In genomic region chr7:128030263-128030998, GRCh38 we compare ENCODE assay signal across 10 cellular contexts. TPM values are rescaled to one million over a fixed set of nuclear protein-coding genes. Genes with fewer than 3 reads are reported as not detected.
DNase-seq lines count a peak whose midpoint lies in the region; ATAC-seq and TF ChIP-seq lines count a peak whose summit lies in the region.
"Had no signal": no experiment of that assay in that cellular context is flagged by ENCODE, and none has a peak within 500 bp of the region (broad histone marks: within the 10 kb centered on the region; RNA-seq: fewer than 3 reads in every experiment).

No MANE protein-coding gene starts in this region.

- intact Hi-C loops in gastrocnemius medialis (cut with DNase I; ENCODE audit: low total_unique reads) = loop anchor here (5.0 to 10.0 kb wide), 3 partner anchors 174 to 443 kb away; partner anchors contain the start of genes ARF5 and GCC1

- DNase-seq in activated CD8-positive, alpha-beta T cell treated with anti-CD3 and anti-CD28 coated beads, Interleukin-2, amount 10 ng/mL, durations not matched to agents 7 days and 5 days = no peak
- no peak for DNase-seq in gastrocnemius medialis
- DNase-seq in COR-L47 (lab: John Stamatoyannopoulos, UW) = no peak
- no peak for DNase-seq in GM13977 (ENCODE audit: low spot score)
- DNase-seq in T-helper 9 cell = no peak
- no peak for DNase-seq in NOMO-1 treated with DMSO at 0.1 percent for 48 hours (lab: John Stamatoyannopoulos, UW; ENCODE audit: unreplicated experiment)
- DNase-seq: activated CD4-positive, alpha-beta T cell treated with anti-CD3 and anti-CD28 coated beads for 1 hour; NCI-H1436 treated with DMSO at 0.1 percent for 48 hours had no signal

- H3K9me3 Mint-ChIP-seq in activated CD8-positive, alpha-beta T cell treated with anti-CD3 and anti-CD28 coated beads, Interleukin-2, amount 10 ng/mL, durations not matched to agents 7 days and 5 days (ENCODE audit: insufficient read depth) = no peaks in the 10 kb centered on the region

- peak overlapping the region; percentile 38 for H3K4me3 Mint-ChIP-seq in activated CD8-positive, alpha-beta T cell treated with anti-CD3 and anti-CD28 coated beads, Interleukin-2, amount 10 ng/mL, durations not matched to agents 7 days and 5 days

- H3K27me3 Mint-ChIP-seq in activated CD8-positive, alpha-beta T cell treated with anti-CD3 and anti-CD28 coated beads, Interleukin-2, amount 10 ng/mL, durations not matched to agents 7 days and 5 days (ENCODE audit: low read depth) = peaks cover 8% of the 10 kb centered on the region

- ATAC-seq in activated CD8-positive, alpha-beta T cell treated with anti-CD3 and anti-CD28 coated beads, Interleukin-2, amount 10 ng/mL, durations not matched to agents 7 days and 5 days = no peak
- ATAC-seq in gastrocnemius medialis = no peak

- H3K27me3 ChIP-seq in gastrocnemius medialis = peaks cover 0 to 3% (median 0%) of the 10 kb centered on the region in 3 donors

- peaks cover 15% of the 10 kb centered on the region for H3K36me3 Mint-ChIP-seq in activated CD8-positive, alpha-beta T cell treated with anti-CD3 and anti-CD28 coated beads, Interleukin-2, amount 10 ng/mL, durations not matched to agents 7 days and 5 days (ENCODE audit: low read depth)

- no peak for TF ChIP-seq CTCF in GM12875 (IDR thresholded peaks at IDR 0.05; ENCODE audit: borderline replicate concordance, insufficient read depth, low read depth, low read length)
- TF ChIP-seq CTCF in gastrocnemius medialis (IDR thresholded peaks at IDR 0.05 in 4 of 5, conservative IDR thresholded peaks at IDR 0.05 in 1 of 5) = no peak
- no peak for TF ChIP-seq CTCF in GM13977 (IDR thresholded peaks at IDR 0.05; ENCODE audit: extremely low read depth, insufficient read depth, missing control alignments)

- H3K4me3 ChIP-seq in GM12875 (ENCODE audit: low read depth, low read length) = peak overlapping the region; percentile 5
- peak overlapping the region; percentile 75 for H3K4me3 ChIP-seq in iPS-18c (ENCODE audit: insufficient read depth, low read depth, low read length)
- H3K4me3 ChIP-seq in gastrocnemius medialis = peak overlapping the region; percentile 45 to 61 (median 56)

- H3K4me1 Mint-ChIP-seq in activated CD8-positive, alpha-beta T cell treated with anti-CD3 and anti-CD28 coated beads, Interleukin-2, amount 10 ng/mL, durations not matched to agents 7 days and 5 days (ENCODE audit: low read depth) = peaks cover 4% of the 10 kb centered on the region

- in situ Hi-C loops in gastrocnemius medialis (cut with MboI; ENCODE audit: low sequenced_read_pairs in 4 of 4) = no loop called here
- in situ Hi-C loops in GM13977 (cut with MboI; ENCODE audit: low pct_unique_long_range_greater_than_20kb, low sequenced_read_pairs, unreplicated experiment) = loop anchor here (25.0 kb wide), 1 partner anchor 318 kb away; no protein-coding TSS in a partner anchor

- H3K27ac Mint-ChIP-seq in activated CD8-positive, alpha-beta T cell treated with anti-CD3 and anti-CD28 coated beads, Interleukin-2, amount 10 ng/mL, durations not matched to agents 7 days and 5 days = no peak overlapping the region

- no peak for TF ChIP-seq POLR2A in gastrocnemius medialis (IDR thresholded peaks at IDR 0.05)

- POLR2A ChIA-PET in activated CD8-positive, alpha-beta T cell treated with anti-CD3 and anti-CD28 coated beads, Interleukin-2, amount 10 ng/mL, durations not matched to agents 7 days and 5 days (lab: Charles Lee) = no interaction called here

- H3K36me3 ChIP-seq in gastrocnemius medialis = no peaks in the 10 kb centered on the region

- H3K4me1 ChIP-seq in gastrocnemius medialis = peaks cover 8 to 17% of the 10 kb centered on the region in 2 donors

- H3K27ac ChIP-seq in gastrocnemius medialis = no peak overlapping the region

- CTCF ChIA-PET in activated CD8-positive, alpha-beta T cell treated with anti-CD3 and anti-CD28 coated beads, Interleukin-2, amount 10 ng/mL, durations not matched to agents 7 days and 5 days (lab: Charles Lee) = interaction anchor here (1.0 to 1.5 kb wide), 4 partner anchors 11 to 324 kb away, joined by 3 to 6 read pairs (median 4); no protein-coding TSS in a partner anchor

- H3K9me3 ChIP-seq in iPS-18c (ENCODE audit: control insufficient read depth, insufficient read depth, low read length) (no peaks in the 10 kb centered on the region), gastrocnemius medialis (no peaks in the 10 kb centered on the region)

RNA-seq across cellular contexts. Expression of gene LRRC4, which starts 0.8 kb away (rescaled TPM):
- under 1 TPM; 0.24 to 0.50 TPM for total RNA-seq in activated CD8-positive, alpha-beta T cell treated with anti-CD3 and anti-CD28 coated beads, Interleukin-2, amount 10 ng/mL, durations not matched to agents 7 days and 5 days
- 1 to 10 TPM in 1 of 4 donors, under 1 TPM in 3; 0.29 to 4.3 (median 0.96) TPM for total RNA-seq in gastrocnemius medialis

Comparison
In these comparisons a context has a peak if more than half of its experiments do, and no peak if none do; other contexts are left out.
1. H3K4me3 ChIP-seq: peak in every context shown above with its lines; median percentile 75 in iPS-18c; 56 in gastrocnemius medialis; 5 in GM12875.